Comparison of ENCODE assay signal across 8 cellular contexts in the genomic region with DNA sequence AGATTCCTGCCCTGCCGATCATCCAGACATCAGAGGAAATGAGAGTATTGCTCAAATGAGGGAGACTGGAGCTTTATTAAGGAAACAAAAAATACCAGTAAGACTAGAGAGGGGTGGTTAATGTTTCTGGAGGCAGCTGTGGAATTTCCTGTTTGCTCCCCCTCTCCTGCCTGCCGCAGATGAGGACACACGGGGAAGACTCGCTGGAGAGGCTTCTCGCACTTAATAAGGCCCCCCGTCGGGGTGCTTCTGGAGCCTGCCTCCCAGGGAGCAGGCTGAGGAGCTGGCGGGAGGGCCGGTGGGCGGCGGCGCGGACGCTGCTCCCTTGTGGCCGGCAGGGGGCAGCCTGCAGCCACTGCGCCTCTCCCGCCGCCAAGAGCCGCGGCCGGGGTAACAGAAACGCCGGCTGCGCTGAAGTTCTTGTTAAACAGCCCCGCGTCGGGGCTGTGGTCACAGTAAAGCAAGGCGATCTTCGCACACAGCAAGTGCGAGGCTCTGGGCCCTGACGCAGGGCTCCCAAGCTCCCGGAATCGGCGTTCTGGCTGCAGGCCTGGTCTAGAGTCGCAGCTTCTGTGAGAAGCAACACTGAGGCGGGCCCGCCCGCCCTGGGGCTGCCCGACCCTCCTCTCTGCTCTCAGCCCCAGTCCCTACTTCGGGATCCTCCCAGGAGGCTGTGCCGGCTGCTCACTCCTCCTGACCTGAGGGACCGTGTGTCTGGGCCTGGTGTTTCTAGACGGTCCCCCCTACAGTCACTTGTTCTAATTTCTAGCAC. TPM values are rescaled to one million over a fixed set of nuclear protein-coding genes. Genes with fewer than 3 reads are reported as not detected.
A peak's percentile ranks its signal among the peaks of the same experiment; 100 is the strongest.
DNase-seq lines count a peak whose midpoint lies in the region; ATAC-seq and TF ChIP-seq lines count a peak whose summit lies in the region.

No MANE protein-coding gene starts in this region.

- H3K4me1 ChIP-seq in Karpas-422 (ENCODE audit: low read length) = no peaks in the 10 kb centered on the region
- peaks cover 0 to 33% of the 10 kb centered on the region in 2 donors for H3K4me1 ChIP-seq in right atrium auricular region
- H3K4me1 ChIP-seq in uterus = no peaks in the 10 kb centered on the region

- no peak overlapping the region for H3K4me3 ChIP-seq in Karpas-422 (ENCODE audit: low read length)
- H3K4me3 ChIP-seq in right atrium auricular region = peak overlapping the region in 1 of 2 donors; percentile 4
- H3K4me3 ChIP-seq in uterus = no peak overlapping the region

- no peak for TF ChIP-seq POLR2A in uterus (IDR thresholded peaks at IDR 0.05)

- intact Hi-C loops in uterus (cut with DNase I; ENCODE audit: low total_unique reads) = loop anchor here (10.0 kb wide), 1 partner anchor 383 kb away; no protein-coding TSS in a partner anchor

- H3K36me3 ChIP-seq in Karpas-422 (ENCODE audit: insufficient read depth, low read length) (peaks cover 13% of the 10 kb centered on the region), right atrium auricular region (peaks cover 45% of the 10 kb centered on the region), uterus (no peaks in the 10 kb centered on the region)

- ATAC-seq in GM19351 (IDR thresholded peaks at IDR 0.05; ENCODE audit: unreplicated experiment) = no peak

- no peaks in the 10 kb centered on the region for H3K79me2 ChIP-seq in Karpas-422 (ENCODE audit: low read length)

- no peaks in the 10 kb centered on the region for H3K27me3 ChIP-seq in Karpas-422 (ENCODE audit: low read length)
- no peaks in the 10 kb centered on the region for H3K27me3 ChIP-seq in right atrium auricular region
- H3K27me3 ChIP-seq in uterus = no peaks in the 10 kb centered on the region

- no peaks in the 10 kb centered on the region for H3K9me2 ChIP-seq in Karpas-422 (replicated peaks; ENCODE audit: insufficient read depth, low read length)

- H3K27ac ChIP-seq in Karpas-422 (ENCODE audit: low read length) (no peak overlapping the region), right atrium auricular region (peak overlapping the region; percentile 59 to 67), uterus (peak overlapping the region; percentile 75 to 82)

- H3K9ac ChIP-seq in Karpas-422 (ENCODE audit: low read length) = no peak overlapping the region

- no peak overlapping the region for H3K4me2 ChIP-seq in Karpas-422 (ENCODE audit: low read depth, low read length, poor library complexity, severe bottlenecking)

- H4K20me1 ChIP-seq in Karpas-422 (ENCODE audit: insufficient read depth, low read depth, low read length) = peaks cover 28% of the 10 kb centered on the region; the same call in 1 of the 2 replicates

- no peak overlapping the region for H2AFZ ChIP-seq in Karpas-422 (ENCODE audit: low read length)

- DNase-seq in ELR (ENCODE audit: low read depth) (peak; percentile 91), Karpas-422 (peak; percentile 86), SW480 (ENCODE audit: low spot score) (peak; percentile 59), amygdala (lab: John Stamatoyannopoulos, UW) (peak in 42 of 56 donors; percentile 10 to 73 (median 34)), right atrium auricular region (ENCODE audit: low spot score) (peak; percentile 79), putamen (ENCODE audit: low spot score) (peak; percentile 51), uterus (peak; percentile 70 to 83)

- H3K9me3 ChIP-seq in Karpas-422 (ENCODE audit: low read length) (no peaks in the 10 kb centered on the region), right atrium auricular region (no peaks in the 10 kb centered on the region), uterus (no peaks in the 10 kb centered on the region)

- TF ChIP-seq CTCF in right atrium auricular region (IDR thresholded peaks at IDR 0.05) (peak; percentile 95 to 99), uterus (IDR thresholded peaks at IDR 0.05) (peak; percentile 94 to 97 (median 96))

RNA-seq across cellular contexts. Expression of a gene that starts 17.4 kb away (rescaled TPM):
- total RNA-seq in Karpas-422 (2014; rRNA removed; shearing (Covaris generic); ENCODE audit: low replicate concordance) = 32.8 and 42.1 TPM in 2 replicates
- 10 to 100 TPM; 25.9 to 28.1 TPM for total RNA-seq in right atrium auricular region
- 10 to 100 TPM; 31.0 to 83.3 (median 37.6) TPM for total RNA-seq in uterus

RNA-seq across cellular contexts. Expression of a gene that starts 24.8 kb away (rescaled TPM):
- total RNA-seq in Karpas-422 (2014; rRNA removed; shearing (Covaris generic); ENCODE audit: low replicate concordance) = not detected in 2 replicates
- total RNA-seq in right atrium auricular region (10 to 100 TPM; 17.3 to 29.9 TPM), uterus (1 to 10 TPM in 3 of 4 donors, not detected in 1; 1.9 to 6.1 (median 5.5) TPM)

RNA-seq across cellular contexts. Expression of a gene that starts 32.3 kb away (rescaled TPM):
- not detected in 2 replicates for total RNA-seq in Karpas-422 (2014; rRNA removed; shearing (Covaris generic); ENCODE audit: low replicate concordance)
- total RNA-seq in right atrium auricular region (not detected), uterus (not detected)

Comparison
In these comparisons a context has a peak if more than half of its experiments do, and no peak if none do; other contexts are left out.
1. DNase-seq: peak in every context shown above with its lines; median percentile 91 in ELR; 86 in Karpas-422; 79 in right atrium auricular region; 76 in uterus; 59 in SW480; 51 in putamen; 34 in amygdala.